28 cellular contexts compared by ENCODE assay signal in the genomic region with DNA sequence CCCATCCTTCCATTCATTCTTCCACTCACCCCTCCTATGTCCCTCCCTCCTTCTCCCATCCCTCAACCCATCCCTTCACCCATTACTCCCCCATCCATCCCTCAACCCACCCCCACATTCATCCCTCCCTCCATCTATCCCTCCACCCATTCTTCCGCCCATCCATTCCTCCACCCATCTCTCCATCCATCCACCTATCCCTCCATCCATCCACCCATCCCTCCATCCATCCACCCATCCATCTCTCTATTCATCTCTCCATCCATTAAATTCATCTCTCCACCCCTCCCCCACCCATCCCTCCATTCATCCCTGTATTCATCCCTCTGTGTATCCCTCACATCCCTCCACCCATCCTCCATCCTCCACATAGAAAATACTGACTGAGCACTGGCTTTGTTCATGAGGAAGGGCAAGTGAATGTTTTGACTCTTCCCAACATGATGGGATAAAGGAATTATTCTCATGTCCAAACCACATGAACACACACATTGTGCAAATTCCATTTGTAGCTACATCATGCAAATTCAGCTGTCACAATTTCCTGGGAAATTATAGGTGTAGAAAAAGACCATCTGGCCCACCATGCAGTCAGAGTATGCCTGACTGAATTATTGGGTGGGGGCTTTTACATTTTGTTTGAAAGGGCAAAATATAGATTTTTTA.
A peak's percentile ranks its signal among the peaks of the same experiment; 100 is the strongest.
DNase-seq lines count a peak whose midpoint lies in the region; ATAC-seq and TF ChIP-seq lines count a peak whose summit lies in the region.
"Had no signal": no experiment of that assay in that cellular context is flagged by ENCODE, and none has a peak within 500 bp of the region (broad histone marks: within the 10 kb centered on the region; RNA-seq: fewer than 3 reads in every experiment).

No MANE protein-coding gene starts in this region.

- H3K4me3 Mint-ChIP-seq in stimulated activated naive CD8-positive, alpha-beta T cell treated with anti-CD3 and anti-CD28 coated beads, Interleukin-15, amount 100 ng/mL, for 72 hours = no peak overlapping the region
- H3K4me3 Mint-ChIP-seq: activated CD8-positive, alpha-beta T cell treated with anti-CD3 and anti-CD28 coated beads, Interleukin-2, amount 10 ng/mL, durations not matched to agents 7 days and 5 days; CD4-positive, alpha-beta T cell; endodermal cell; nephron progenitor cell; T-helper 2 cell treated with Interferon-gamma antibody and Interleukin-4, amounts not matched to agents 5 μg/mL and 100 μg/mL, for 36 hours had no signal

- in situ Hi-C loops in GM13976 (cut with MboI; ENCODE audit: low sequenced_read_pairs, unreplicated experiment) = loop anchor here (10.0 kb wide), 1 partner anchor 214 kb away; no protein-coding TSS in a partner anchor

- no peaks in the 10 kb centered on the region for H3K9me3 Mint-ChIP-seq in stimulated activated naive CD8-positive, alpha-beta T cell treated with anti-CD3 and anti-CD28 coated beads, Interleukin-15, amount 100 ng/mL, for 72 hours
- H3K9me3 Mint-ChIP-seq: activated naive CD4-positive, alpha-beta T cell treated with anti-CD3 and anti-CD28 coated beads, Interleukin-2, amount 50 U/mL, for 72 hours; CD4-positive, alpha-beta T cell; endodermal cell; nephron progenitor cell; T-helper 2 cell treated with Interferon-gamma antibody and Interleukin-4, amounts not matched to agents 5 μg/mL and 100 μg/mL, for 36 hours had no signal

- H3K4me1 ChIP-seq in adipocyte (ENCODE audit: control insufficient read depth, insufficient read depth, low read length) = peaks cover under 1% of the 10 kb centered on the region

- peak; percentile 3 for DNase-seq in GM13976 (ENCODE audit: low spot score)
- DNase-seq in adipocyte (ENCODE audit: low read depth) = peak; percentile 20
- peak; percentile 34 for DNase-seq in fibroblast of pulmonary artery (ENCODE audit: low read depth)
- DNase-seq in stimulated activated naive CD8-positive, alpha-beta T cell treated with anti-CD3 and anti-CD28 coated beads, Interleukin-15, amount 100 ng/mL, for 72 hours = no peak
- no peak for DNase-seq in stimulated activated CD4-positive, alpha-beta T cell treated with anti-CD3 and anti-CD28 coated beads, Interleukin-12 subunit alpha, Interleukin-12 subunit beta, amount 100 ng/mL, for 4 hours
- no peak for DNase-seq in retina
- DNase-seq: activated CD8-positive, alpha-beta T cell treated with anti-CD3 and anti-CD28 coated beads, Interleukin-2, amount 10 ng/mL, durations not matched to agents 7 days and 5 days; aorta; caudate nucleus; CD4-positive, alpha-beta T cell; cortex of kidney; DMS79 treated with DMSO at 0.1 percent for 48 hours; endodermal cell; gastrocnemius medialis; hippocampal formation; lower lobe of right lung; NCI-H146; NCI-H774; nephron progenitor cell; ovary; SIG-M5; small intestine; stimulated activated naive CD4-positive, alpha-beta T cell; upper lobe of right lung had no signal

- H3K27me3 Mint-ChIP-seq in stimulated activated naive CD8-positive, alpha-beta T cell treated with anti-CD3 and anti-CD28 coated beads, Interleukin-15, amount 100 ng/mL, for 72 hours = peaks cover 34% of the 10 kb centered on the region
- H3K27me3 Mint-ChIP-seq: CD4-positive, alpha-beta T cell had no signal

- H3K9me3 ChIP-seq in adipocyte (ENCODE audit: control insufficient read depth, low read length) = no peaks in the 10 kb centered on the region
- H3K9me3 ChIP-seq: gastrocnemius medialis, lower lobe of right lung, ovary, suprapubic skin, upper lobe of right lung had no signal

- H3K27me3 ChIP-seq in adipocyte (replicated peaks; ENCODE audit: control insufficient read depth, insufficient read depth, low read length) = peaks cover 32% of the 10 kb centered on the region
- H3K27me3 ChIP-seq: ovary, upper lobe of right lung had no signal

- H3K4me1 Mint-ChIP-seq in stimulated activated naive CD8-positive, alpha-beta T cell treated with anti-CD3 and anti-CD28 coated beads, Interleukin-15, amount 100 ng/mL, for 72 hours = peaks cover 5% of the 10 kb centered on the region
- H3K4me1 Mint-ChIP-seq: endodermal cell had no signal

- no peaks in the 10 kb centered on the region for H3K36me3 ChIP-seq in adipocyte (ENCODE audit: control insufficient read depth, insufficient read depth, low read length, severe bottlenecking)
- H3K36me3 ChIP-seq: gastrocnemius medialis, lower lobe of right lung, ovary, suprapubic skin, upper lobe of right lung had no signal

- no peak overlapping the region for H3K9ac ChIP-seq in adipocyte (ENCODE audit: low read length)

- TF ChIP-seq CTCF in GM13976 (IDR thresholded peaks at IDR 0.05; ENCODE audit: borderline replicate concordance, control extremely low read depth, extremely low read depth, insufficient read depth, missing control alignments) (no peak), fibroblast of pulmonary artery (IDR thresholded peaks at IDR 0.05; ENCODE audit: low read length, missing control alignments) (no peak)

- no peak overlapping the region for H3K4me3 ChIP-seq in adipocyte (ENCODE audit: low read length)
- no peak overlapping the region for H3K4me3 ChIP-seq in fibroblast of pulmonary artery (replicated peaks; ENCODE audit: low read depth, low read length)
- H3K4me3 ChIP-seq: gastrocnemius medialis, lower lobe of right lung, ovary, suprapubic skin, upper lobe of right lung had no signal

- H3K27ac Mint-ChIP-seq in stimulated activated naive CD8-positive, alpha-beta T cell treated with anti-CD3 and anti-CD28 coated beads, Interleukin-15, amount 100 ng/mL, for 72 hours = no peak overlapping the region
- H3K27ac Mint-ChIP-seq: activated CD8-positive, alpha-beta T cell treated with anti-CD3 and anti-CD28 coated beads, Interleukin-2, amount 10 ng/mL, durations not matched to agents 7 days and 5 days; activated naive CD4-positive, alpha-beta T cell treated with anti-CD3 and anti-CD28 coated beads, Interleukin-2, amount 50 U/mL, for 72 hours; CD4-positive, alpha-beta T cell; endodermal cell; nephron progenitor cell; T-helper 2 cell treated with Interferon-gamma antibody and Interleukin-4, amounts not matched to agents 5 μg/mL and 100 μg/mL, for 36 hours had no signal

- ATAC-seq in stimulated activated naive CD8-positive, alpha-beta T cell treated with anti-CD3 and anti-CD28 coated beads, Interleukin-15, amount 100 ng/mL, for 72 hours = no peak
- ATAC-seq in GM18511 (IDR thresholded peaks at IDR 0.05; ENCODE audit: unreplicated experiment) = no peak
- ATAC-seq: activated CD8-positive, alpha-beta T cell treated with anti-CD3 and anti-CD28 coated beads, Interleukin-2, amount 10 ng/mL, durations not matched to agents 7 days and 5 days; activated naive CD4-positive, alpha-beta T cell treated with anti-CD3 and anti-CD28 coated beads, Interleukin-2, amount 50 U/mL, for 72 hours; gastrocnemius medialis; lower lobe of right lung; upper lobe of right lung had no signal

Comparison
In these comparisons a context has a peak if more than half of its experiments do, and no peak if none do; other contexts are left out.
1. DNase-seq: peak in GM13976 (single experiment), adipocyte (single experiment) and fibroblast of pulmonary artery (single experiment); none in stimulated activated naive CD8-positive, alpha-beta T cell treated with anti-CD3 and anti-CD28 coated beads, Interleukin-15, amount 100 ng/mL, for 72 hours (0 of 2), stimulated activated CD4-positive, alpha-beta T cell treated with anti-CD3 and anti-CD28 coated beads, Interleukin-12 subunit alpha, Interleukin-12 subunit beta, amount 100 ng/mL, for 4 hours (single experiment) and retina (single experiment).